Comparison of ENCODE assay signal across 20 cellular contexts in the genomic region with DNA sequence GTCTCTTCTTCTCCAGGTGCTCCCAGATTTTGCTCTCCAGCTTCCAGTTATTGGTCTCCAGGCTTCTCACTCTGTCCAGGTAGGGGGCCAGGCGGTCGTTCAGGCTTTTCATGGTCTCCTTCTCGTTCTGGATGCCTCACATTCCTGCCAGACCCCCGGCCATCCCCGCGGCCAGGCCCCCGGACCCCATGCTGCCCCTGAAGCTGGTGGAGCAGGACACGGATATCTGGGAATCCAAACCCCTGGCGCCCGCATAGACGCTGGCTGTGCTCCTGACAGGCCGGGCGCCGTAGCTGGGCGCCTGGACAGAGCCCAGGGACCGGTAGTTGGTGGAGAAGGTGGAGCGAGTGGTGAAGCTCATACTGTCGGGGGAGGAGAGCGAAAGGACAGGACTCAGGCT.
"Had no signal": no experiment of that assay in that cellular context is flagged by ENCODE, and none has a peak within 500 bp of the region (broad histone marks: within the 10 kb centered on the region; RNA-seq: fewer than 3 reads in every experiment).

No MANE protein-coding gene starts in this region.

- DNase-seq: hippocampal formation; hypothalamus; immature natural killer cell; islet precursor cell; kidney; kidney glomerular epithelial cell; left cardiac atrium; left colon; left ventricle myocardium inferior; left ventricle myocardium superior; lower lobe of right lung; mammary epithelial cell; mesenchymal stem cell; mesendoderm; midbrain; mucosa of descending colon; naive B cell; naive thymus-derived CD4-positive, alpha-beta T cell had no signal

- ATAC-seq: left cardiac atrium; left colon; left lobe of liver; left lung; left ventricle myocardium superior; lower lobe of right lung; mucosa of descending colon; naive thymus-derived CD4-positive, alpha-beta T cell had no signal
